18 cellular contexts compared by ENCODE assay signal in genomic region chr1:13587256-13588030, GRCh38. TPM values are rescaled to one million over a fixed set of nuclear protein-coding genes. Genes with fewer than 3 reads are reported as not detected.
DNase-seq lines count a peak whose midpoint lies in the region; ATAC-seq and TF ChIP-seq lines count a peak whose summit lies in the region.
"Had no signal": no experiment of that assay in that cellular context is flagged by ENCODE, and none has a peak within 500 bp of the region (broad histone marks: within the 10 kb centered on the region; RNA-seq: fewer than 3 reads in every experiment).

No MANE protein-coding gene starts in this region.

- DNase-seq in HPDE6-E6E7 (ENCODE audit: extremely low spot score): peak; percentile 28
- peak; percentile 2 for DNase-seq in astrocyte of the spinal cord (ENCODE audit: low read depth, low spot score)
- peak; percentile 92 to 94 for DNase-seq in foreskin keratinocyte
- DNase-seq in retinal pigment epithelial cell (ENCODE audit: low read depth): peak; percentile 78
- DNase-seq in GM10266 (ENCODE audit: extremely low spot score): no peak
- DNase-seq in NCI-H2029 (lab: John Stamatoyannopoulos, UW): no peak
- DNase-seq in middle frontal gyrus (ENCODE audit: extremely low spot score, low spot score): no peak
- no peak for DNase-seq in NCI-H2196 (lab: John Stamatoyannopoulos, UW; ENCODE audit: unreplicated experiment)
- DNase-seq: activated naive CD4-positive, alpha-beta T cell treated with anti-CD3 and anti-CD28 coated beads, Interleukin-2, amount 10 ng/mL, durations not matched to agents 7 days and 5 days; effector CD4-positive, alpha-beta T cell; foreskin fibroblast; NCI-H82; nucleus accumbens; stimulated activated naive CD4-positive, alpha-beta T cell had no signal

- in situ Hi-C loops in astrocyte of the spinal cord (cut with HindIII; ENCODE audit: low sequenced_read_pairs): no loop called here

- H3K4me1 ChIP-seq in foreskin keratinocyte: peaks cover 39% of the 10 kb centered on the region

- peak; percentile 61 for ATAC-seq in foreskin keratinocyte
- ATAC-seq: GM12878, HCT116 had no signal

- H3K4me3 ChIP-seq in astrocyte of the spinal cord (ENCODE audit: low read depth, low read length) (no peak overlapping the region), retinal pigment epithelial cell (ENCODE audit: low read length) (peak overlapping the region; percentile 14)
- H3K4me3 ChIP-seq: GM12878 had no signal

- TF ChIP-seq CTCF in astrocyte of the spinal cord (IDR thresholded peaks at IDR 0.05; ENCODE audit: low read depth, low read length) (no peak), foreskin keratinocyte (conservative IDR thresholded peaks at IDR 0.05) (no peak), retinal pigment epithelial cell (conservative IDR thresholded peaks at IDR 0.05; ENCODE audit: low read depth, low read length) (no peak), GM10266 (IDR thresholded peaks at IDR 0.05; ENCODE audit: control insufficient read depth, insufficient read depth, low read depth, missing control alignments) (no peak)

- peak overlapping the region; percentile 75 for H3K27ac ChIP-seq in foreskin keratinocyte

- H3K27me3 ChIP-seq in foreskin keratinocyte: no peaks in the 10 kb centered on the region

RNA-seq across cellular contexts. Expression of gene PDPN, which starts 3.8 kb away (rescaled TPM):
- total RNA-seq in foreskin keratinocyte: 65.2 and 72.6 TPM in 2 replicates
- 63.9 and 66.5 TPM in 2 replicates for polyA plus RNA-seq in foreskin keratinocyte
- total RNA-seq: mononuclear cell; T-helper 1 cell treated with Interleukin-12 subunit alpha and Interleukin-12 subunit beta and Interleukin-4 antibody, amounts not matched to agents 30 ng/mL and 1 ng/mL, for 36 hours had no signal
- polyA plus RNA-seq: GM12878 had no signal

Comparison
In these comparisons a context has a peak if more than half of its experiments do, and no peak if none do; other contexts are left out.
1. DNase-seq: peak in HPDE6-E6E7 (single experiment), astrocyte of the spinal cord (single experiment), foreskin keratinocyte (2 of 2) and retinal pigment epithelial cell (single experiment); none in GM10266 (single experiment), NCI-H2029 (single experiment), middle frontal gyrus (single experiment) and NCI-H2196 (single experiment).